Comparison of ENCODE assay signal across 23 cellular contexts in the genomic region with DNA sequence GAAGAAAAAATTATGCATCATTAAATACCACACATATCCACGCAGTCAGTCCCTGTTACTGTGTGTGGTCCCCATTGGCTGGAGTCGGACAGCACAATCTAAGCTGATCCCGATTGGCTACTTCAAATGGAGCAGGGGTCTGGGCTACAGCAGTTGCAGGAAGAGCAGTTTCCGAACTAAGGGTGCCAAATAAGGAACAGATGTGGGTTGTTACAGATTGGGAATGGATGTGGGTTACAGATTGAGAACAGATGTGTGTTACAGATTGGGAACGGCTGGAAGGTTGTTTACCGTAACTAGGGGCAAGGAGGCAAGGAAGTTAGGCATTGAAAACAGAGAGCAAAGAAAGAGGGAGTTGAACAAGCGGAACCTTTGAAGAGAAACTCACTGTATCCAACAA.
"Had no signal": no experiment of that assay in that cellular context is flagged by ENCODE, and none has a peak within 500 bp of the region (broad histone marks: within the 10 kb centered on the region; RNA-seq: fewer than 3 reads in every experiment).

No MANE protein-coding gene starts in this region.

- H3K4me3 ChIP-seq: ascending aorta, cardiac muscle cell, coronary artery, dorsolateral prefrontal cortex, heart right ventricle, ovary, right lobe of liver, testis, transverse colon had no signal

- H3K9me3 ChIP-seq: ovary, testis had no signal

- DNase-seq: activated CD4-positive, alpha-beta memory T cell treated with anti-CD3 and anti-CD28 coated beads for 36 hours; activated CD4-positive, alpha-beta T cell treated with anti-CD3 and anti-CD28 coated beads, Interleukin-2, amount 10 ng/mL, durations not matched to agents 24 days and 14 days; activated CD4-positive, CD25-positive, alpha-beta regulatory T cell treated with anti-CD3 and anti-CD28 coated beads, Interleukin-2, amount 50 U/mL, for 72 hours; activated CD8-positive, alpha-beta memory T cell treated with anti-CD3 and anti-CD28 coated beads, Interleukin-2, amount 50 U/mL, for 4 hours; activated effector memory CD4-positive, alpha-beta T cell treated with anti-CD3 and anti-CD28 coated beads, Interleukin-2, amount 50 U/mL, for 16 hours; activated naive CD4-positive, alpha-beta T cell treated with anti-CD3 and anti-CD28 coated beads, Interleukin-2, amount 10 ng/mL, durations not matched to agents 7 days and 5 days; activated naive CD8-positive, alpha-beta T cell treated with anti-CD3 and anti-CD28 coated beads, Interleukin-2, amount 10 ng/mL, durations not matched to agents 7 days and 5 days; activated T-cell treated with anti-CD3 and anti-CD28 coated beads, Interleukin-2, amount 50 U/mL, for 1 hour; dorsolateral prefrontal cortex; foreskin melanocyte; heart right ventricle; midbrain; naive thymus-derived CD4-positive, alpha-beta T cell; ovary; right lobe of liver; stimulated activated CD4-positive, alpha-beta T cell treated with anti-CD3 and anti-CD28 coated beads, Interleukin-2, amount 100 ng/mL, for 48 hours; stimulated activated naive CD8-positive, alpha-beta T cell treated with anti-CD3 and anti-CD28 coated beads, Interleukin-15, Interleukin-2, amounts not matched to agents 100 U/mL and 50 U/mL, for 24 hours; testis; transverse colon; WERI-Rb-1 had no signal

- H3K27me3 ChIP-seq: ascending aorta, cardiac muscle cell, dorsolateral prefrontal cortex, heart right ventricle, ovary, right lobe of liver, testis, transverse colon had no signal

- H3K4me1 ChIP-seq: ascending aorta, heart right ventricle, right lobe of liver, testis, transverse colon had no signal

- H3K27ac ChIP-seq: ascending aorta, cardiac muscle cell, coronary artery, dorsolateral prefrontal cortex, heart right ventricle, ovary, right lobe of liver, testis, transverse colon, WERI-Rb-1 had no signal

- ATAC-seq: heart right ventricle; naive thymus-derived CD4-positive, alpha-beta T cell; right lobe of liver; stimulated activated naive CD8-positive, alpha-beta T cell treated with anti-CD3 and anti-CD28 coated beads, Interleukin-15, Interleukin-2, amounts not matched to agents 100 U/mL and 50 U/mL, for 24 hours had no signal

- H3K36me3 ChIP-seq: ascending aorta, cardiac muscle cell, heart right ventricle, ovary, right lobe of liver, transverse colon, WERI-Rb-1 had no signal
